Comparison of ENCODE assay signal across 13 cellular contexts in the genomic region with DNA sequence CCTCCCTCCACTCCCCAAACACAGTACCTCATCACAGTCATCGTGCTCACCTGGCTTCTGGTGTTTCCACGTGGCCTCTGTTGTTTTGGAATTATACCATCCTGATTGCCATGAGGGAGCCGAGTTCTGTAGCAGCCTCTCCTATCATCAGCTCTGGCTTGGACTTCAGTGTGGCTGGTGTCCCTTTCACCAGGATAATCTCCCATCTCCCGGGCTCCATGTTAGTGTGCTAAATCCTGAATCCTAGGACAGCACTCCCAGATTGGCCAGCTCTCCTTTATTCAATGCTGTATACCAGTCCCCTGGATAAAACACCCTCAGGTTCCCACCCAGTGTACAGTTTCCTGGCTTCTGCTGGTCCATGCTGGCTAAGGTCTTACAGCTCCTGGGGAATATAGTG. TPM values are rescaled to one million over a fixed set of nuclear protein-coding genes. Genes with fewer than 3 reads are reported as not detected.
DNase-seq lines count a peak whose midpoint lies in the region; ATAC-seq and TF ChIP-seq lines count a peak whose summit lies in the region.
"Had no signal": no experiment of that assay in that cellular context is flagged by ENCODE, and none has a peak within 500 bp of the region (broad histone marks: within the 10 kb centered on the region; RNA-seq: fewer than 3 reads in every experiment).

No MANE protein-coding gene starts in this region.

- H2AK5ac ChIP-seq in H9 (ENCODE audit: insufficient read length, low read length) (no peak overlapping the region), mesenchymal stem cell (ENCODE audit: low read length, severe bottlenecking) (peak overlapping the region; percentile 72)

- H3K4me3 ChIP-seq in mesenchymal stem cell (ENCODE audit: insufficient read depth in 1 of 2, low read depth in 1 of 2, low read length in 2 of 2), result no peak overlapping the region
- H3K4me3 ChIP-seq: GM23248 had no signal

- no peak overlapping the region for H2BK120ac ChIP-seq in H9 (ENCODE audit: low read depth, low read length, poor library complexity, severe bottlenecking)
- H2BK120ac ChIP-seq in mesenchymal stem cell (ENCODE audit: low read depth, low read length), result peak overlapping the region; percentile 82

- H2BK20ac ChIP-seq in H9 (ENCODE audit: low read depth, low read length, poor library complexity, severe bottlenecking), result no peak overlapping the region

- H3K9me3 Mint-ChIP-seq in activated naive CD4-positive, alpha-beta T cell treated with anti-CD3 and anti-CD28 coated beads, Interleukin-2, amount 10 ng/mL, durations not matched to agents 7 days and 5 days, result no peaks in the 10 kb centered on the region
- no peaks in the 10 kb centered on the region for H3K9me3 Mint-ChIP-seq in activated naive CD4-positive, alpha-beta T cell treated with anti-CD3 and anti-CD28 coated beads, Interleukin-2, amount 50 U/mL, for 72 hours
- peaks cover 9 to 11% of the 10 kb centered on the region in 2 experiments; a peak in 4 of 5 replicates for H3K9me3 Mint-ChIP-seq in H9
- H3K9me3 Mint-ChIP-seq: CD4-positive, alpha-beta T cell had no signal

- no peak overlapping the region; the same call in 1 of the 2 replicates for H3K4ac ChIP-seq in H9 (ENCODE audit: low read depth, low read length)
- peak overlapping the region in 1 of 2 experiments; percentile 66 for H3K4ac ChIP-seq in mesenchymal stem cell (ENCODE audit: low read depth in 1 of 2, low read length in 2 of 2)

- H3K36me3 Mint-ChIP-seq in activated naive CD4-positive, alpha-beta T cell treated with anti-CD3 and anti-CD28 coated beads, Interleukin-2, amount 10 ng/mL, durations not matched to agents 7 days and 5 days, result no peaks in the 10 kb centered on the region
- H3K36me3 Mint-ChIP-seq in activated naive CD4-positive, alpha-beta T cell treated with anti-CD3 and anti-CD28 coated beads, Interleukin-2, amount 50 U/mL, for 72 hours, result no peaks in the 10 kb centered on the region
- H3K36me3 Mint-ChIP-seq in H9 (ENCODE audit: insufficient read depth in 1 of 3, low read depth in 3 of 3), result peaks cover 3 to 9% (median 4%) of the 10 kb centered on the region in 3 experiments; a peak in 5 of 7 replicates

- no peak overlapping the region for H3K27ac ChIP-seq in H9 (ENCODE audit: insufficient read length, low read depth, low read length)
- H3K27ac ChIP-seq in mesenchymal stem cell (ENCODE audit: low read length, poor library complexity, severe bottlenecking), result no peak overlapping the region
- H3K27ac ChIP-seq: C4-2B, GM23248 had no signal

- no peak overlapping the region for H2BK15ac ChIP-seq in H9 (ENCODE audit: low read depth, low read length)
- H2BK15ac ChIP-seq in mesenchymal stem cell (ENCODE audit: low read depth, poor library complexity, severe bottlenecking), result no peak overlapping the region

- peaks cover 11% of the 10 kb centered on the region for H3K27me3 Mint-ChIP-seq in activated naive CD4-positive, alpha-beta T cell treated with anti-CD3 and anti-CD28 coated beads, Interleukin-2, amount 10 ng/mL, durations not matched to agents 7 days and 5 days
- no peaks in the 10 kb centered on the region; the same call in 1 of the 2 replicates for H3K27me3 Mint-ChIP-seq in H9 (ENCODE audit: low read depth)
- H3K27me3 Mint-ChIP-seq: CD4-positive, alpha-beta T cell had no signal

- H3K23me2 ChIP-seq in H9 (ENCODE audit: insufficient read length, low read depth, low read length, poor library complexity, severe bottlenecking), result no peaks in the 10 kb centered on the region

- CTCF ChIA-PET in activated naive CD4-positive, alpha-beta T cell treated with anti-CD3 and anti-CD28 coated beads, Interleukin-2, amount 10 ng/mL, durations not matched to agents 7 days and 5 days (lab: Charles Lee), result interaction anchor here (0.7 to 1.2 kb wide), 3 partner anchors 11 to 338 kb away, joined by 3 to 4 read pairs (median 3); no protein-coding TSS in a partner anchor

- no peak overlapping the region for H3K18ac ChIP-seq in H9 (ENCODE audit: insufficient read length, low read depth, low read length)
- H3K18ac ChIP-seq in mesenchymal stem cell (ENCODE audit: low read depth in 1 of 2, low read length in 2 of 2), result peak overlapping the region; percentile 64 to 69

- no peak overlapping the region for H3K4me3 Mint-ChIP-seq in activated naive CD4-positive, alpha-beta T cell treated with anti-CD3 and anti-CD28 coated beads, Interleukin-2, amount 10 ng/mL, durations not matched to agents 7 days and 5 days
- no peak overlapping the region for H3K4me3 Mint-ChIP-seq in H9
- H3K4me3 Mint-ChIP-seq: CD4-positive, alpha-beta T cell had no signal

- H3K79me1 ChIP-seq in H9 (ENCODE audit: insufficient read depth, low read depth, low read length, poor library complexity, severe bottlenecking) (no peaks in the 10 kb centered on the region), mesenchymal stem cell (replicated peaks; ENCODE audit: low read length, poor library complexity, severe bottlenecking) (no peaks in the 10 kb centered on the region)

- H3K9me3 ChIP-seq in H9 (ENCODE audit: control insufficient read depth, low read depth, low read length), result no peaks in the 10 kb centered on the region
- peaks cover 5% of the 10 kb centered on the region for H3K9me3 ChIP-seq in mesenchymal stem cell (ENCODE audit: control insufficient read depth, low read length)
- H3K9me3 ChIP-seq: BE2C, Caco-2 had no signal

- H3K56ac ChIP-seq in H9 (ENCODE audit: insufficient read length, low read depth, low read length), result no peak overlapping the region

- no peaks in the 10 kb centered on the region for H3K79me2 ChIP-seq in H9 (ENCODE audit: insufficient read depth, low read length)

- H2BK5ac ChIP-seq in H9 (ENCODE audit: insufficient read length, low read length) (no peak overlapping the region), mesenchymal stem cell (ENCODE audit: low read depth, low read length, poor library complexity, severe bottlenecking) (no peak overlapping the region)

- H3K36me3 ChIP-seq in mesenchymal stem cell (ENCODE audit: control insufficient read depth in 1 of 2, insufficient read depth in 2 of 2, low read depth in 1 of 2, low read length in 2 of 2), result peaks cover 0 to 4% of the 10 kb centered on the region in 2 experiments
- H3K36me3 ChIP-seq: BE2C had no signal

- H3K4me1 ChIP-seq in H9 (ENCODE audit: insufficient read depth, low read length) (no peaks in the 10 kb centered on the region), mesenchymal stem cell (ENCODE audit: control insufficient read depth, insufficient read depth, low read depth, low read length) (peaks cover 2% of the 10 kb centered on the region)
- H3K4me1 ChIP-seq: BE2C, Caco-2 had no signal

- no peak for ATAC-seq in activated naive CD4-positive, alpha-beta T cell treated with anti-CD3 and anti-CD28 coated beads, Interleukin-2, amount 50 U/mL, for 72 hours

- H3K23ac ChIP-seq in H9 (ENCODE audit: insufficient read length, low read depth, low read length) (no peak overlapping the region), mesenchymal stem cell (ENCODE audit: low read length in 2 of 2) (no peak overlapping the region)

- peaks cover 3% of the 10 kb centered on the region for H3K4me1 Mint-ChIP-seq in activated naive CD4-positive, alpha-beta T cell treated with anti-CD3 and anti-CD28 coated beads, Interleukin-2, amount 10 ng/mL, durations not matched to agents 7 days and 5 days
- peaks cover 0 to under 1% of the 10 kb centered on the region in 2 experiments; a peak in 1 of 4 replicates for H3K4me1 Mint-ChIP-seq in H9

- no peak overlapping the region for H2AFZ ChIP-seq in H9 (ENCODE audit: low read length)
- H2AFZ ChIP-seq in mesenchymal stem cell (ENCODE audit: low read depth, low read length), result no peak overlapping the region
- H2AFZ ChIP-seq: GM23248 had no signal

- H3K27ac Mint-ChIP-seq in activated naive CD4-positive, alpha-beta T cell treated with anti-CD3 and anti-CD28 coated beads, Interleukin-2, amount 10 ng/mL, durations not matched to agents 7 days and 5 days, result no peak overlapping the region
- H3K27ac Mint-ChIP-seq in activated naive CD4-positive, alpha-beta T cell treated with anti-CD3 and anti-CD28 coated beads, Interleukin-2, amount 50 U/mL, for 72 hours, result no peak overlapping the region
- H3K27ac Mint-ChIP-seq in H9, result no peak overlapping the region
- H3K27ac Mint-ChIP-seq: CD4-positive, alpha-beta T cell had no signal

- H4K91ac ChIP-seq in H9 (ENCODE audit: insufficient read length, low read depth, low read length), result no peak overlapping the region
- H4K91ac ChIP-seq in mesenchymal stem cell (ENCODE audit: low read length), result peak overlapping the region; percentile 82

- H4K8ac ChIP-seq in H9 (replicated peaks; ENCODE audit: insufficient read length, low read depth, low read length), result no peak overlapping the region
- peak overlapping the region; percentile 36 for H4K8ac ChIP-seq in mesenchymal stem cell (ENCODE audit: low read length)

- no peaks in the 10 kb centered on the region for H4K20me1 ChIP-seq in H9 (ENCODE audit: control insufficient read depth, insufficient read depth, insufficient read length)

- H3K9ac ChIP-seq in H9 (ENCODE audit: extremely low read depth, insufficient read length, low read length) (no peak overlapping the region), mesenchymal stem cell (ENCODE audit: low read length) (no peak overlapping the region)
- H3K9ac ChIP-seq: GM23248 had no signal

- no peak for TF ChIP-seq CTCF in H9 (conservative IDR thresholded peaks at IDR 0.05)

- no peak overlapping the region for H3K4me2 ChIP-seq in H9 (ENCODE audit: insufficient read depth, insufficient read length, low read length)
- H3K4me2 ChIP-seq in mesenchymal stem cell (ENCODE audit: low read length, poor library complexity, severe bottlenecking), result no peak overlapping the region

- no peak overlapping the region for H3T11ph ChIP-seq in H9 (ENCODE audit: low read length)

- H3K14ac ChIP-seq in H9 (ENCODE audit: insufficient read depth, low read length) (0 out of 2 replicates have a peak overlapping the region, but pooled peaks have one; percentile 40), mesenchymal stem cell (ENCODE audit: low read length in 2 of 2) (no peak overlapping the region)

- DNase-seq in activated naive CD4-positive, alpha-beta T cell treated with anti-CD3 and anti-CD28 coated beads, Interleukin-2, amount 10 ng/mL, durations not matched to agents 7 days and 5 days, result peak; percentile 2
- no peak for DNase-seq in activated naive CD4-positive, alpha-beta T cell treated with anti-CD3 and anti-CD28 coated beads, Interleukin-2, amount 50 U/mL, for 72 hours (ENCODE audit: low spot score in 2 of 2)
- DNase-seq in H9 (no peak), mesenchymal stem cell (no peak), NCI-H2029 treated with DMSO at 0.1 percent for 48 hours (lab: John Stamatoyannopoulos, UW) (no peak)
- no peak for DNase-seq in stimulated activated CD4-positive, alpha-beta T cell treated with anti-CD3 and anti-CD28 coated beads, Interleukin-15, amount 100 ng/mL, for 24 hours
- DNase-seq: ACHN; BE2C; Caco-2; CD4-positive, alpha-beta T cell; GM23248; HCEC 1CT had no signal

- H4K5ac ChIP-seq in H9 (ENCODE audit: insufficient read length, low read depth, low read length), result no peak overlapping the region

- H2BK12ac ChIP-seq in H9 (ENCODE audit: insufficient read length, low read depth, low read length) (no peak overlapping the region), mesenchymal stem cell (ENCODE audit: low read length in 2 of 2) (peak overlapping the region; percentile 60 to 84)

- no CpG with 5 or more reads among the region's 4 CpGs for WGBS in H9 (ENCODE audit: extremely low coverage, insufficient read length, low lambda C conversion rate)
- 86% methylated on average over 4 of the region's 4 CpGs for WGBS in mesenchymal stem cell

- H3K27me3 ChIP-seq in H9 (ENCODE audit: insufficient read depth, low read length) (no peaks in the 10 kb centered on the region), mesenchymal stem cell (ENCODE audit: control insufficient read depth in 1 of 2, insufficient read depth in 1 of 2, low read length in 2 of 2) (peaks cover 0 to 21% of the 10 kb centered on the region in 2 experiments)
- H3K27me3 ChIP-seq: BE2C had no signal

RNA-seq across cellular contexts. Expression of a gene that starts 53.3 kb away (rescaled TPM):
- under 1 TPM in 1 of 2 donors, not detected in 1; 0.04 TPM for total RNA-seq in activated naive CD4-positive, alpha-beta T cell treated with anti-CD3 and anti-CD28 coated beads, Interleukin-2, amount 50 U/mL, for 72 hours
- total RNA-seq in H9 (2021), result 2.4 and 2.7 TPM in 2 replicates
- polyA plus RNA-seq in mesenchymal stem cell (2013, experiment 1 of 2), result 0.06 TPM
- 0.04 TPM for polyA plus RNA-seq in mesenchymal stem cell (2013, experiment 2 of 2)
- total RNA-seq: Caco-2 had no signal
- polyA plus RNA-seq: GM23248 had no signal
